Comparison of ENCODE assay signal across 7 cellular contexts in genomic region chr6:64973142-64973541, GRCh38.
"Had no signal": no experiment of that assay in that cellular context is flagged by ENCODE, and none has a peak within 500 bp of the region (broad histone marks: within the 10 kb centered on the region; RNA-seq: fewer than 3 reads in every experiment).

No MANE protein-coding gene starts in this region.

- H3K27ac ChIP-seq: HL-60, KMS-11 had no signal

- H3K9ac ChIP-seq: KMS-11 had no signal

- ATAC-seq: K562 had no signal

- H3K4me2 ChIP-seq: KMS-11 had no signal

- FAIRE-seq: HTR-8/SVneo, K562 had no signal

- DNase-seq: IMR-90, KBM-7, KG1 had no signal

- H3K4me3 ChIP-seq: K562 had no signal
